ENCODE assay signal across 34 cellular contexts in genomic region chr2:146598791-146599190, GRCh38.
"Had no signal": no experiment of that assay in that cellular context is flagged by ENCODE, and none has a peak within 500 bp of the region (broad histone marks: within the 10 kb centered on the region; RNA-seq: fewer than 3 reads in every experiment).

No MANE protein-coding gene starts in this region.

- H3K36me3 ChIP-seq: MG63 had no signal

- H3K9ac ChIP-seq: KMS-11 had no signal

- H3K9me3 ChIP-seq: MG63 had no signal

- DNase-seq: Karpas-422, Kasumi-1, MG63, MM.1S, MV-4-11, NCI-H1048, NCI-H1092, NCI-H1092 treated with DMSO at 0.1 percent for 48 hours, NCI-H1105, NCI-H1105 treated with DMSO at 0.1 percent for 48 hours, NCI-H1417, NCI-H1417 treated with DMSO at 0.1 percent for 48 hours, NCI-H1436, NCI-H1436 treated with DMSO at 0.1 percent for 48 hours, NCI-H146, NCI-H1694, NCI-H1694 treated with DMSO at 0.1 percent for 48 hours, NCI-H187, NCI-H187 treated with DMSO at 0.1 percent for 48 hours, NCI-H1930, NCI-H2029, NCI-H2029 treated with DMSO at 0.1 percent for 48 hours, NCI-H2081, NCI-H2081 treated with DMSO at 0.1 percent for 48 hours, NCI-H2107, NCI-H2171, NCI-H2171 treated with DMSO at 0.1 percent for 48 hours, NCI-H2227 treated with DMSO at 0.1 percent for 48 hours, NCI-H226, NCI-H345, NCI-H446, NCI-H446 treated with DMSO at 0.1 percent for 48 hours, NCI-H510A had no signal

- H3K27ac ChIP-seq: KMS-11 had no signal

- H3K4me3 ChIP-seq: MG63 had no signal

- H3K4me2 ChIP-seq: KMS-11 had no signal

- H3K27me3 ChIP-seq: MG63 had no signal
